In the genomic region with DNA sequence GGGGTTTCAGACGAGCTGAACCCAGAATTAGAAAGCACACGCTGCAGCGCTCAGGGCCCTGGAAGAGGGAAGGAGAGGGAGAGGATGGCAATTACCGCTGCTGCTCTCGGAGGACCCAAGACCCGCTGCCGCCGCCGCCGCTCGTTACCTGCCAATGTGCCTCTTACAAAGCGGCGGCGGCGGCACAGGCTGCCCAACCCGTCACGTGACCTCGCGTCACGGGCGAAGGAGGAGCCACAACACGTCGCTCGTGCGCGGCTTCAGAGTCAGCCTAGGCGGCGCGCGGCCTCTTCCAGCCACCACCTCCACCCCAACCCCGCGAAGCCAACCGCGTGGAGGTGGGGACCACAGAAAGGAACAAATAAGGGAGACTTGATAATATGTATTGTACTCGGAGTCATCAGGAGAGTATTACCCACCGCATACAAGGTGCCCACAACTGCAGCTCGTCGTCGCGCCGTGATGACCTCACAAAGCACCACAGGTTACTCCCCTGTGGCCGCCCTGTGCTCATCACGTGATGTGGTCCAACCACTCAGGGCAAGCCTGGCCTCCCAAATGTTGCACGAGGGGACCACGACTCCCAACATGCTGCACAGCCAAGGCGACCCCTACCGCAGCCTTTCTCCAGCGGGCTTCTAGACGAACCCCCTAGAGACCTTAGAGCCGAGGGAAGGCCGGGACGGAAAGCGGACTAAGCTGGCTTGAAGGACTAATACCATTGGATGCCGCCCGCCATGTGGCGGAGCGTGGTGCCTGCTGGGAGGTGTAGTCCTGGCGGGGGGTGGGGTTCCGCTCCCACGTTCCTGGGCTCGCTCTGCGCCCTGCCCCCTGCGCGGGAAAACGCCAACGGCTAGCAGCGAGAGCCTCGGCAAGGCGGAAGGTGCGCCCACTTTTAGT, we compare ENCODE assay signal across 8 cellular contexts. TPM values are rescaled to one million over a fixed set of nuclear protein-coding genes. Genes with fewer than 3 reads are reported as not detected.
DNase-seq lines count a peak whose midpoint lies in the region; ATAC-seq, FAIRE-seq and TF ChIP-seq lines count a peak whose summit lies in the region.

A gene with protein sequence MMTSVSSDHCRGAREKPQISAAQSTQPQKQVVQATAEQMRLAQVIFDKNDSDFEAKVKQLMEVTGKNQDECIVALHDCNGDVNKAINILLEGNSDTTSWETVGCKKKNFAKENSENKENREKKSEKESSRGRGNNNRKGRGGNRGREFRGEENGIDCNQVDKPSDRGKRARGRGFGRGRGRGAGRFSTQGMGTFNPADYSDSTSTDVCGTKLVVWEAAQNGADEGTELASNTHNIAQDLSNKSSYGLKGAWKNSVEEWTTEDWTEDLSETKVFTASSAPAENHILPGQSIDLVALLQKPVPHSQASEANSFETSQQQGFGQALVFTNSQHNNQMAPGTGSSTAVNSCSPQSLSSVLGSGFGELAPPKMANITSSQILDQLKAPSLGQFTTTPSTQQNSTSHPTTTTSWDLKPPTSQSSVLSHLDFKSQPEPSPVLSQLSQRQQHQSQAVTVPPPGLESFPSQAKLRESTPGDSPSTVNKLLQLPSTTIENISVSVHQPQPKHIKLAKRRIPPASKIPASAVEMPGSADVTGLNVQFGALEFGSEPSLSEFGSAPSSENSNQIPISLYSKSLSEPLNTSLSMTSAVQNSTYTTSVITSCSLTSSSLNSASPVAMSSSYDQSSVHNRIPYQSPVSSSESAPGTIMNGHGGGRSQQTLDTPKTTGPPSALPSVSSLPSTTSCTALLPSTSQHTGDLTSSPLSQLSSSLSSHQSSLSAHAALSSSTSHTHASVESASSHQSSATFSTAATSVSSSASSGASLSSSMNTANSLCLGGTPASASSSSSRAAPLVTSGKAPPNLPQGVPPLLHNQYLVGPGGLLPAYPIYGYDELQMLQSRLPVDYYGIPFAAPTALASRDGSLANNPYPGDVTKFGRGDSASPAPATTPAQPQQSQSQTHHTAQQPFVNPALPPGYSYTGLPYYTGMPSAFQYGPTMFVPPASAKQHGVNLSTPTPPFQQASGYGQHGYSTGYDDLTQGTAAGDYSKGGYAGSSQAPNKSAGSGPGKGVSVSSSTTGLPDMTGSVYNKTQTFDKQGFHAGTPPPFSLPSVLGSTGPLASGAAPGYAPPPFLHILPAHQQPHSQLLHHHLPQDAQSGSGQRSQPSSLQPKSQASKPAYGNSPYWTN (minus strand): TSS at position 158 of the 900 bp plus-strand sequence. CDS start 31,739 bp downstream, outside the sequence.

- intact Hi-C loops in left cardiac atrium (cut with DNase I): no loop called here

- peak; percentile 93 for FAIRE-seq in GM12892 (lab: Jason Lieb, UNC)

- no peak for TF ChIP-seq CTCF in progenitor cell of endocrine pancreas (IDR thresholded peaks at IDR 0.05; ENCODE audit: unreplicated experiment)

- peak within 1 kb of the TSS; percentile 100 for H3K27ac Mint-ChIP-seq in progenitor cell of endocrine pancreas

- H3K36me3 Mint-ChIP-seq in progenitor cell of endocrine pancreas (ENCODE audit: insufficient read depth): peaks cover 3% of the 10 kb centered on the region

- no peaks in the 10 kb centered on the region for H3K27me3 Mint-ChIP-seq in progenitor cell of endocrine pancreas

- H3K4me1 Mint-ChIP-seq in progenitor cell of endocrine pancreas (ENCODE audit: low read depth): peaks cover 25% of the 10 kb centered on the region

- H3K9me3 Mint-ChIP-seq in progenitor cell of endocrine pancreas (ENCODE audit: low read depth): no peaks in the 10 kb centered on the region

- peak within 1 kb of the TSS; percentile 97 for H3K4me3 Mint-ChIP-seq in progenitor cell of endocrine pancreas (ENCODE audit: low read depth)

- peak; percentile 80 for TF ChIP-seq POLR2A in GM12892 (IDR thresholded peaks at IDR 0.05; ENCODE audit: low read depth, low read length)

- ATAC-seq in HG02852 (IDR thresholded peaks at IDR 0.05; ENCODE audit: unreplicated experiment) (peak; percentile 73), left cardiac atrium (peak; percentile 95 to 96)

- DNase-seq in GM12892 (ENCODE audit: insufficient read length) (peak; percentile 84), NCI-H146 (lab: John Stamatoyannopoulos, UW) (peak; percentile 99), T-helper 1 cell (peak; percentile 88 to 97 (median 95)), amniotic epithelial cell (ENCODE audit: low read depth) (peak; percentile 96), left cardiac atrium (peak; percentile 98), progenitor cell of endocrine pancreas (ENCODE audit: low spot score, unreplicated experiment) (peak; percentile 92), ureter (ENCODE audit: low spot score) (peak; percentile 97)

RNA-seq across cellular contexts. Expression of the gene that starts here (rescaled TPM):
- polyA plus RNA-seq in GM12892 (2012; ENCODE audit: missing spikeins): 18.3 TPM
- total RNA-seq in left cardiac atrium (10 to 100 TPM; 21.7 to 23.0 TPM), progenitor cell of endocrine pancreas (56.7 and 58.1 TPM in 2 replicates), ureter (54.6 TPM)

Comparison
In these comparisons a context has a peak if more than half of its experiments do, and no peak if none do; other contexts are left out.
1. Peak in every context shown above with its lines: DNase-seq and ATAC-seq.